Comparison of ENCODE assay signal across 8 cellular contexts in the genomic region with DNA sequence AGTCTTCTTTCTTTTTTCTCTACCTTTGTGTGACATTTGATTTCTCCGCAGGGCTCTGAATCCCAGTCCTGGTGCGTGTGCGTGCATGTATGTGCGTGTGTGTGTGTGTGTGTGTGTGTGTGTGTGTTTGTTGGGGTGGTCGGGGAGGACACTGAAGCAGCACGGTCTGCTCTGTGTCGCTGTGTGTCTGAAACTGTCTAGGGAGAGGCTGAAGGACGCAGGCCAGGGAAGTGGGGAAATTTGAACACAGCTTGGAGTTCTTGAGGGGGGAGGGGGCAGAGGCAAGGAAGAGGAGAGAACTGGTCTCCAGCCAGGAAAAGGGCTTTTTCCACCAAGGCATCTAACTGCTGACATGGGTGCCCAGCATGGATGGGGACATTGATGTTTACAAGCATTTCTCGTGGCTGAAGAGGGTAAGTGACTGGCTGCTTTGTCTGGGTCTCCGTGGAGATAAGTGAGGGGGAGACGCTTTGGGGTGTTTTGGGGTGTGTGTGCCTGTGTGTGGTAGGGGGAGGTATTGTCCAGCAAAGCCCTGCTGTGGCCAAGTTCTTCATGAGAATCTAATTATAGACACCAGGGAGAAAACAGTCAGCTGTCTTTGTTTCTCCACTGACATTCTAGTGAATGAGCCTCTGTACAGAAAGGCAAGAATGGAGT.
DNase-seq lines count a peak whose midpoint lies in the region; ATAC-seq and TF ChIP-seq lines count a peak whose summit lies in the region.

No MANE protein-coding gene starts in this region.

- peaks cover 19% of the 10 kb centered on the region for H3K27me3 Mint-ChIP-seq in neural progenitor cell (ENCODE audit: insufficient read depth, low read depth)

- no peaks in the 10 kb centered on the region for H3K9me2 ChIP-seq in PC-9 (ENCODE audit: insufficient read depth)

- H2AFZ ChIP-seq in PC-9 (no peak overlapping the region), neural progenitor cell (replicated peaks) (peak overlapping the region; percentile 70)

- intact Hi-C loops in PC-9 (cut with micrococcal nuclease; ENCODE audit: unreplicated experiment) = no loop called here

- H3K9ac ChIP-seq in neural progenitor cell = no peak overlapping the region

- POLR2A ChIA-PET in PC-9 (lab: Charles Lee; ENCODE audit: unreplicated experiment) = no interaction called here

- CTCF ChIA-PET in PC-9 (lab: Charles Lee) = no interaction called here

- peaks cover 47% of the 10 kb centered on the region for H3K4me1 Mint-ChIP-seq in neural progenitor cell

- H3K4me2 ChIP-seq in PC-9 (peak overlapping the region; percentile 64), neural progenitor cell (peak overlapping the region; percentile 19)

- H3K36me3 ChIP-seq in PC-9 (ENCODE audit: low read depth) (no peaks in the 10 kb centered on the region), neural progenitor cell (no peaks in the 10 kb centered on the region)

- no peaks in the 10 kb centered on the region for H3K9me3 ChIP-seq in PC-9 (ENCODE audit: insufficient read depth, low read depth)
- H3K9me3 ChIP-seq in neural progenitor cell (ENCODE audit: low read depth) = no peaks in the 10 kb centered on the region

- H3K79me2 ChIP-seq in PC-9 (ENCODE audit: low read depth) (no peaks in the 10 kb centered on the region), neural progenitor cell (ENCODE audit: low read depth) (no peaks in the 10 kb centered on the region)

- H3K9me3 Mint-ChIP-seq in neural progenitor cell = no peaks in the 10 kb centered on the region

- no peaks in the 10 kb centered on the region for H3K36me3 Mint-ChIP-seq in neural progenitor cell

- ATAC-seq in HG03159 (IDR thresholded peaks at IDR 0.05; ENCODE audit: unreplicated experiment) = no peak

- H3K27ac ChIP-seq in PC-9 (0 out of 2 replicates have a peak overlapping the region, but pooled peaks have one; percentile 49), neural progenitor cell (peak overlapping the region; percentile 47)

- no TSS peak for BruUV-seq in PC-9 (replicated peaks; lab: Mats Ljungman, UMichigan)

- peak overlapping the region; percentile 98 for H3K27ac Mint-ChIP-seq in neural progenitor cell

- H3K4me1 ChIP-seq in PC-9 (replicated peaks; ENCODE audit: insufficient read depth) (peaks cover 68% of the 10 kb centered on the region), neural progenitor cell (peaks cover 35% of the 10 kb centered on the region)

- TF ChIP-seq CTCF in PC-9 (conservative IDR thresholded peaks at IDR 0.05) (no peak), fibroblast of the aortic adventitia (IDR thresholded peaks at IDR 0.05; ENCODE audit: insufficient read depth, low read length) (no peak), neural progenitor cell (IDR thresholded peaks at IDR 0.05) (no peak)

- peak overlapping the region; percentile 69 for H3K4me3 Mint-ChIP-seq in neural progenitor cell

- no peaks in the 10 kb centered on the region for H3K27me3 ChIP-seq in PC-9 (ENCODE audit: insufficient read depth, low read depth)
- no peaks in the 10 kb centered on the region for H3K27me3 ChIP-seq in neural progenitor cell

- H3F3A ChIP-seq in PC-9 (ENCODE audit: insufficient read depth, low read depth) (peaks cover 18% of the 10 kb centered on the region; the same call in 1 of the 2 replicates), neural progenitor cell (ENCODE audit: low read depth) (no peaks in the 10 kb centered on the region)

- no peaks in the 10 kb centered on the region for H4K20me1 ChIP-seq in PC-9 (ENCODE audit: insufficient read depth)
- no peaks in the 10 kb centered on the region for H4K20me1 ChIP-seq in neural progenitor cell (ENCODE audit: low read depth)

- DNase-seq in Ammon's horn (ENCODE audit: low spot score) (peak; percentile 96), PC-9 (no peak), fibroblast of the aortic adventitia (ENCODE audit: low read depth) (peak; percentile 64), neural progenitor cell (ENCODE audit: low spot score) (no peak), NAMALWA (ENCODE audit: low spot score) (no peak), NCI-H2227 treated with DMSO at 0.1 percent for 48 hours (lab: John Stamatoyannopoulos, UW) (no peak)
- DNase-seq in activated effector memory CD4-positive, alpha-beta T cell treated with Interleukin-2 at 50 U/mL for 16 hours = no peak

- H3K4me3 ChIP-seq in PC-9 = no peak overlapping the region
- peak overlapping the region; percentile 70 for H3K4me3 ChIP-seq in fibroblast of the aortic adventitia (ENCODE audit: low read depth, low read length)
- H3K4me3 ChIP-seq in neural progenitor cell = no peak overlapping the region

Comparison
In these comparisons a context has a peak if more than half of its experiments do, and no peak if none do; other contexts are left out.
1. DNase-seq: peak in Ammon's horn (single experiment) and fibroblast of the aortic adventitia (single experiment); none in PC-9 (0 of 2), neural progenitor cell (single experiment), activated effector memory CD4-positive, alpha-beta T cell treated with Interleukin-2 at 50 U/mL for 16 hours (single experiment), NAMALWA (single experiment) and NCI-H2227 treated with DMSO at 0.1 percent for 48 hours (single experiment).